8 cellular contexts compared by ENCODE assay signal in the genomic region with DNA sequence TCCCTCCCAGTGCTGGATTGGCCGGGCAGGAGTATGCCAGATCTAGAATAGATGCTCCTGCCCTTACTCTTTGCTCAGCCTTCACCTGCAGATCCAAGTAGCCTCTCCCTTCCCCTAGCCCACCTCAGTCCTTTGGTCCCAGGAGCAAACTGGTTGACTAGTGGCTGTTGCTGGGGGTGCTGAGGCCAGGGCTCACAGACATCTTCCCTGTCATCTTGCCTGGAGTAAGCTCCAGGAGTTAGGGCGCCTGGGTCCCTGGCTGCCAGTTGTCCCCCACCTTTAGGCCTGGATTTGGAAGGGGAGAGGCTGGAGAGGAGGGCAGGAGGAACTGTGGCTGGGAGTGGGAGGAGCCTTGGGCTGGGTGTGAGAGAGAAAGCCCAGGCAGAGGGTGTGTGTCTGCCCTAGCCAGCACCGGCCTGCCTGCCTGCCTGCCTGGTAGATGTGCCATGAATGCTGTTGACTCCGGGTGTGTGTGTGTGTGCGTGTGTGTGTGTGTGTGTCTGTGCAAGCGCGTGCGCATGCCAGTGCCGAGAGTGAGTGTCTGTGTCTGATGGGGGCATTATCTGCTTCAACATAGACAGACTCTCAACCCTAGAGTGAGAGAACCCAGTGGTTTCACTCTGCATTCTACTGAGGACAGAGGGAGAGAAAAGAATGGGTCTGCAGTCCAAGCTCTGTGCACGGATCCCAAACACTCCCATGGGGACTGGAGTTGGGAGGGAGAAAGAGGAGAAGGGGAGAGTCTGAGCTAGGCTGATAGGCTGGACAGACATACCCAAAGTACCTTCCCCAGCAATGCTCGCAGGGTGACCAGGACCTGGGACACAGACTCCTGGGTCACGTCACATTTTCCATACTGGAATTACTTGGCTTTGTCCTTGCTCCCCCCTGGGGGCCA. TPM values are rescaled to one million over a fixed set of nuclear protein-coding genes. Genes with fewer than 3 reads are reported as not detected.
DNase-seq lines count a peak whose midpoint lies in the region; ATAC-seq and TF ChIP-seq lines count a peak whose summit lies in the region.

No MANE protein-coding gene starts in this region.

- peak overlapping the region; percentile 6 for H3K9ac ChIP-seq in mammary epithelial cell (ENCODE audit: insufficient read depth, low read length)

- H3K4me1 ChIP-seq in Peyer's patch (peaks cover 0 to 36% (median 6%) of the 10 kb centered on the region in 4 donors), mammary epithelial cell (ENCODE audit: insufficient read depth, low read length) (peaks cover 58% of the 10 kb centered on the region)

- intact Hi-C loops in mammary epithelial cell (cut with micrococcal nuclease) (loop anchor here (1.0 to 2.0 kb wide), 3 partner anchors 9 to 18 kb away; no protein-coding TSS in a partner anchor), left colon (cut with DNase I, micrococcal nuclease) (no loop called here)

- DNase-seq in stimulated activated CD4-positive, alpha-beta T cell treated with anti-CD3 and anti-CD28 coated beads, Interleukin-4, amount 100 ng/mL, for 1 hour = peak; percentile 35
- no peak for DNase-seq in stimulated activated CD4-positive, alpha-beta T cell treated with anti-CD3 and anti-CD28 coated beads, Interleukin-2, amount 100 ng/mL, for 48 hours
- DNase-seq in Peyer's patch (peak in 2 of 3 donors; percentile 66 to 71), mammary epithelial cell (peak; percentile 78), left colon (peak; percentile 81 to 86), substantia nigra (lab: John Stamatoyannopoulos, UW) (peak in 14 of 49 donors; percentile 18 to 59 (median 35))

- ATAC-seq in left colon (peak; percentile 84), HG03039 (IDR thresholded peaks at IDR 0.05; ENCODE audit: unreplicated experiment) (no peak), GM18858 (IDR thresholded peaks at IDR 0.05; ENCODE audit: unreplicated experiment) (no peak)

- H3K4me3 ChIP-seq in Peyer's patch (peak overlapping the region; percentile 52 to 74 (median 62)), mammary epithelial cell (replicated peaks in 1 of 3; ENCODE audit: insufficient read depth in 1 of 3, low read depth in 2 of 3, low read length in 3 of 3) (peak overlapping the region in 2 of 3 experiments; percentile 37 to 39)

- H3K27ac ChIP-seq in Peyer's patch = peak overlapping the region; percentile 69 to 78 (median 73)
- H3K27ac ChIP-seq in mammary epithelial cell (ENCODE audit: insufficient read depth, low read depth, low read length) = peak overlapping the region; percentile 17
- peak overlapping the region; percentile 28 for H3K27ac ChIP-seq in substantia nigra (ENCODE audit: low read depth, low read length, poor library complexity, severe bottlenecking)

- no peaks in the 10 kb centered on the region for H3K27me3 ChIP-seq in Peyer's patch
- H3K27me3 ChIP-seq in mammary epithelial cell (ENCODE audit: insufficient read depth, low read length) = no peaks in the 10 kb centered on the region

- peak overlapping the region; percentile 63 for H2AFZ ChIP-seq in mammary epithelial cell (ENCODE audit: low read depth, low read length)

- H3K4me2 ChIP-seq in mammary epithelial cell (ENCODE audit: insufficient read depth, low read depth, low read length) = peak overlapping the region; percentile 71

- in situ Hi-C loops in mammary epithelial cell (cut with MboI; ENCODE audit: low sequenced_read_pairs in 2 of 2) = no loop called here

- no peak for TF ChIP-seq POLR2A in Peyer's patch (IDR thresholded peaks at IDR 0.05)

- no peaks in the 10 kb centered on the region for H3K36me3 ChIP-seq in Peyer's patch
- peaks cover 5% of the 10 kb centered on the region for H3K36me3 ChIP-seq in mammary epithelial cell (ENCODE audit: insufficient read depth, low read length)

- CTCF ChIA-PET in mammary epithelial cell (lab: Charles Lee; ENCODE audit: low non-redundant PET) = no interaction called here

- H3K9me3 ChIP-seq in Peyer's patch (no peaks in the 10 kb centered on the region), mammary epithelial cell (replicated peaks; ENCODE audit: insufficient read depth, low read length) (no peaks in the 10 kb centered on the region)

- TF ChIP-seq CTCF in Peyer's patch (IDR thresholded peaks at IDR 0.05) (no peak), mammary epithelial cell (conservative IDR thresholded peaks at IDR 0.05 in 1 of 2, IDR thresholded peaks at IDR 0.05 in 1 of 2; ENCODE audit: extremely low read depth in 1 of 2, insufficient read depth in 1 of 2, low read depth in 1 of 2, low read length in 2 of 2) (no peak)

- H4K20me1 ChIP-seq in mammary epithelial cell (ENCODE audit: insufficient read depth, low read length) = no peaks in the 10 kb centered on the region

- dilution Hi-C loops in mammary epithelial cell (cut with HindIII; ENCODE audit: low sequenced_read_pairs) = no loop called here

- BruUV-seq in mammary epithelial cell (replicated peaks; lab: Mats Ljungman, UMichigan) = no TSS peak

- H3K79me2 ChIP-seq in mammary epithelial cell (ENCODE audit: insufficient read depth, low read length) = peaks cover 34% of the 10 kb centered on the region

- WGBS in mammary epithelial cell (ENCODE audit: low coverage, missing lambda C conversion rate) = 3% methylated on average over 10 of the region's 12 CpGs

RNA-seq across cellular contexts. Expression of a gene that starts 0.9 kb away (rescaled TPM):
- total RNA-seq in Peyer's patch (10 to 100 TPM in 1 of 4 donors, 1 to 10 TPM in 3; 1.9 to 10.7 (median 5.7) TPM), mammary epithelial cell (10 to 100 TPM; 33.5 to 79.0 TPM), left colon (10 to 100 TPM; 10.2 to 12.3 TPM)
- polyA plus RNA-seq in mammary epithelial cell = 36.3 TPM
- polyA minus RNA-seq in mammary epithelial cell = 56.8 TPM

RNA-seq across cellular contexts. Expression of a gene that starts 25.8 kb away (rescaled TPM):
- total RNA-seq in Peyer's patch (10 to 100 TPM in 1 of 4 donors, 1 to 10 TPM in 3; 3.8 to 66.0 (median 4.4) TPM), mammary epithelial cell (1 to 10 TPM; 1.8 to 3.5 TPM), left colon (1 to 10 TPM; 4.6 to 9.1 TPM)
- polyA plus RNA-seq in mammary epithelial cell = 0.33 TPM
- polyA minus RNA-seq in mammary epithelial cell = 7.1 TPM

RNA-seq across cellular contexts. Expression of a gene that starts 35.2 kb away (rescaled TPM):
- total RNA-seq in Peyer's patch (100 to 1,000 TPM in 1 of 4 donors, 10 to 100 TPM in 3; 47.0 to 108 (median 87.0) TPM), mammary epithelial cell (10 to 100 TPM in 1 of 2 donors, under 1 TPM in 1; 0.67 to 19.7 TPM), left colon (1 to 10 TPM; 3.3 to 9.6 TPM)
- polyA plus RNA-seq in mammary epithelial cell = 10.0 TPM
- 62.4 TPM for polyA minus RNA-seq in mammary epithelial cell

RNA-seq across cellular contexts. Expression of a gene that starts 52.2 kb away (rescaled TPM):
- total RNA-seq in Peyer's patch = 100 to 1,000 TPM in 2 of 4 donors, 10 to 100 TPM in 2; 36.1 to 154 (median 109) TPM
- total RNA-seq in mammary epithelial cell = 10 to 100 TPM; 10.2 to 22.1 TPM
- 7.8 TPM for polyA plus RNA-seq in mammary epithelial cell
- 12.7 TPM for polyA minus RNA-seq in mammary epithelial cell
- total RNA-seq in left colon = 10 to 100 TPM; 22.8 to 28.7 TPM

RNA-seq across cellular contexts. Expression of a gene that starts 52.4 kb away (rescaled TPM):
- total RNA-seq in Peyer's patch (10 to 100 TPM; 11.9 to 38.8 (median 23.1) TPM), mammary epithelial cell (10 to 100 TPM; 10.0 to 30.9 TPM), left colon (10 to 100 TPM; 28.7 to 32.7 TPM)
- 5.9 TPM for polyA plus RNA-seq in mammary epithelial cell
- 33.1 TPM for polyA minus RNA-seq in mammary epithelial cell

Comparison
In these comparisons a context has a peak if more than half of its experiments do, and no peak if none do; other contexts are left out.
1. DNase-seq: peak in stimulated activated CD4-positive, alpha-beta T cell treated with anti-CD3 and anti-CD28 coated beads, Interleukin-4, amount 100 ng/mL, for 1 hour (single experiment), Peyer's patch (2 of 3), mammary epithelial cell (single experiment) and left colon (2 of 2); none in stimulated activated CD4-positive, alpha-beta T cell treated with anti-CD3 and anti-CD28 coated beads, Interleukin-2, amount 100 ng/mL, for 48 hours (0 of 2).
2. H3K27ac ChIP-seq: peak in every context shown above with its lines; median percentile 73 in Peyer's patch; 28 in substantia nigra; 17 in mammary epithelial cell.